18 cellular contexts compared by ENCODE assay signal in the genomic region with DNA sequence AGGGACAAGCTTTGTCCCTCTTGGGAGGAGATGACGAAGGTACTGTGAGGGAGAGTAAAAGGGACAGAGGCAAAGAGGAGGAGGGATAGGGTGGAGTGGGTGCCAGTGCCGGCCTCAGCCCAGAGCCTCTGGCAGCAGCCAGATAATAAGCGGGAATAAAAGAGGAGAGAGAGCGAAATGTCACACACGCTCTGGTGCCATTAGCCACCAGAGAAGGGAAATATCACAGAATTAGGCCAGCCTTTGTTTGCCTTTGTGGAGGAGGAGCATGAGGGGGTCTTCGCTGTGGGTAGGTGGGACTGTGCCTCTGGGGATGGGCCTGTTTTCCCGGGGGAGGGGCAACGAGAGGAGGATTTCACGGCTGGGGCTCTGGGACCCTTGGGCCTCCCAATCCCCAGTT.
A peak's percentile ranks its signal among the peaks of the same experiment; 100 is the strongest.
DNase-seq lines count a peak whose midpoint lies in the region; ATAC-seq and TF ChIP-seq lines count a peak whose summit lies in the region.
"Had no signal": no experiment of that assay in that cellular context is flagged by ENCODE, and none has a peak within 500 bp of the region (broad histone marks: within the 10 kb centered on the region; RNA-seq: fewer than 3 reads in every experiment).

No MANE protein-coding gene starts in this region.

- H2AK5ac ChIP-seq in mesenchymal stem cell (ENCODE audit: low read length, severe bottlenecking) = no peak overlapping the region

- DNase-seq in NCI-H1092 treated with DMSO at 0.1 percent for 48 hours (lab: John Stamatoyannopoulos, UW) (peak; percentile 5), NCI-H1092 (lab: John Stamatoyannopoulos, UW) (no peak), mesenchymal stem cell (no peak), substantia nigra (lab: John Stamatoyannopoulos, UW) (peak in 1 of 49 donors; percentile 40), SW 1271 (lab: John Stamatoyannopoulos, UW) (no peak), erythroblast (lab: John Stamatoyannopoulos, UW) (no peak)
- DNase-seq: DMS79, GOT3, NCI-H1436, NCI-H2029, NCI-H2171 treated with DMSO at 0.1 percent for 48 hours, PC-3 had no signal

- H2AFZ ChIP-seq in mesenchymal stem cell (ENCODE audit: low read depth, low read length) = no peak overlapping the region

- TF ChIP-seq POLR2A in erythroblast (IDR thresholded peaks at IDR 0.05; ENCODE audit: low read length) = no peak

- peak overlapping the region; percentile 56 for H4K8ac ChIP-seq in mesenchymal stem cell (ENCODE audit: low read length)

- 69% methylated on average over 9 of the region's 9 CpGs for WGBS in mesenchymal stem cell

- no peak overlapping the region for H3K9ac ChIP-seq in mesenchymal stem cell (ENCODE audit: low read length)

- peaks cover 0 to 15% (median 5%) of the 10 kb centered on the region in 5 experiments for H3K9me3 Mint-ChIP-seq in brain

- H3K4me3 Mint-ChIP-seq in brain = peak overlapping the region in 2 of 5 experiments; percentile 12 to 21
- H3K4me3 Mint-ChIP-seq: CD14-positive monocyte had no signal

- H3K36me3 ChIP-seq in mesenchymal stem cell (ENCODE audit: control insufficient read depth in 1 of 2, insufficient read depth in 2 of 2, low read depth in 1 of 2, low read length in 2 of 2) = no peaks in the 10 kb centered on the region

- no peak overlapping the region for H3K27ac ChIP-seq in mesenchymal stem cell (ENCODE audit: low read length, poor library complexity, severe bottlenecking)
- H3K27ac ChIP-seq in substantia nigra (ENCODE audit: low read depth, low read length, poor library complexity, severe bottlenecking) = peak overlapping the region; percentile 32
- H3K27ac ChIP-seq: 22Rv1, HL-60, RWPE1 had no signal

- H3K23ac ChIP-seq in mesenchymal stem cell (ENCODE audit: low read length in 2 of 2) = no peak overlapping the region

- no peaks in the 10 kb centered on the region for H3K9me3 ChIP-seq in mesenchymal stem cell (ENCODE audit: control insufficient read depth, low read length)

- no peak overlapping the region for H3K14ac ChIP-seq in mesenchymal stem cell (ENCODE audit: low read length in 2 of 2)

- no peak overlapping the region for H3K4ac ChIP-seq in mesenchymal stem cell (ENCODE audit: low read depth in 1 of 2, low read length in 2 of 2)

- peaks cover 23 to 41% of the 10 kb centered on the region in 2 experiments for H3K27me3 ChIP-seq in mesenchymal stem cell (ENCODE audit: control insufficient read depth in 1 of 2, insufficient read depth in 1 of 2, low read length in 2 of 2)

- no peak for ATAC-seq in HG02870 (IDR thresholded peaks at IDR 0.05; ENCODE audit: unreplicated experiment)
- ATAC-seq: PC-3 had no signal

- H3K4me1 Mint-ChIP-seq in brain = peaks cover 50% of the 10 kb centered on the region

- H3K27me3 Mint-ChIP-seq in brain = peaks cover 3% of the 10 kb centered on the region

- no peak overlapping the region for H3K4me3 ChIP-seq in mesenchymal stem cell (ENCODE audit: insufficient read depth in 1 of 2, low read depth in 1 of 2, low read length in 2 of 2)

- no peak overlapping the region for H2BK15ac ChIP-seq in mesenchymal stem cell (ENCODE audit: low read depth, poor library complexity, severe bottlenecking)

- H2BK120ac ChIP-seq in mesenchymal stem cell (ENCODE audit: low read depth, low read length) = no peak overlapping the region

- no peak overlapping the region for H2BK12ac ChIP-seq in mesenchymal stem cell (ENCODE audit: low read length in 2 of 2)

- no peak overlapping the region for H3K4me2 ChIP-seq in mesenchymal stem cell (ENCODE audit: low read length, poor library complexity, severe bottlenecking)

- no peaks in the 10 kb centered on the region for H3K79me1 ChIP-seq in mesenchymal stem cell (replicated peaks; ENCODE audit: low read length, poor library complexity, severe bottlenecking)

- H2BK5ac ChIP-seq in mesenchymal stem cell (ENCODE audit: low read depth, low read length, poor library complexity, severe bottlenecking) = no peak overlapping the region

- peaks cover 15% of the 10 kb centered on the region for H3K4me1 ChIP-seq in mesenchymal stem cell (ENCODE audit: control insufficient read depth, insufficient read depth, low read depth, low read length)

- no peak overlapping the region for H4K91ac ChIP-seq in mesenchymal stem cell (ENCODE audit: low read length)

- no peak for TF ChIP-seq CTCF in brain (conservative IDR thresholded peaks at IDR 0.05)

- H3K18ac ChIP-seq in mesenchymal stem cell (ENCODE audit: low read depth in 1 of 2, low read length in 2 of 2) = no peak overlapping the region

- peak overlapping the region; percentile 31 to 86 (median 83) for H3K27ac Mint-ChIP-seq in brain

- no peaks in the 10 kb centered on the region for H3K36me3 Mint-ChIP-seq in brain
- H3K36me3 Mint-ChIP-seq: CD14-positive monocyte had no signal
